16 cellular contexts compared by ENCODE assay signal in genomic region chr15:43808435-43808950, GRCh38. TPM values are rescaled to one million over a fixed set of nuclear protein-coding genes. Genes with fewer than 3 reads are reported as not detected.
DNase-seq lines count a peak whose midpoint lies in the region; ATAC-seq and TF ChIP-seq lines count a peak whose summit lies in the region.
"Had no signal": no experiment of that assay in that cellular context is flagged by ENCODE, and none has a peak within 500 bp of the region (broad histone marks: within the 10 kb centered on the region; RNA-seq: fewer than 3 reads in every experiment).

No MANE protein-coding gene starts in this region.

- peaks cover 59 to 84% of the 10 kb centered on the region in 2 donors for H3K36me3 Mint-ChIP-seq in CD14-positive monocyte
- peaks cover 25% of the 10 kb centered on the region for H3K36me3 Mint-ChIP-seq in memory B cell

- peak overlapping the region; percentile 7; the same call in 1 of the 2 replicates for H3K27ac ChIP-seq in MM.1S (ENCODE audit: low read length)
- H3K27ac ChIP-seq: PC-9 had no signal

- H4K20me1 ChIP-seq in MM.1S (ENCODE audit: insufficient read depth, low read length): no peaks in the 10 kb centered on the region

- H3K27ac Mint-ChIP-seq in CD14-positive monocyte: peak overlapping the region in 5 of 7 donors; percentile 8 to 83 (median 44)
- H3K27ac Mint-ChIP-seq in memory B cell: peak overlapping the region; percentile 95
- H3K27ac Mint-ChIP-seq: HFFc6 had no signal

- H3K27me3 Mint-ChIP-seq in CD14-positive monocyte (ENCODE audit: low read depth in 3 of 3) (peaks cover 0 to 2% (median 0%) of the 10 kb centered on the region in 3 donors), memory B cell (no peaks in the 10 kb centered on the region)
- H3K27me3 Mint-ChIP-seq: CD8-positive, alpha-beta memory T cell had no signal

- no peak overlapping the region for H3K4me2 ChIP-seq in MM.1S (ENCODE audit: low read depth, low read length)
- H3K4me2 ChIP-seq: PC-9 had no signal

- no peaks in the 10 kb centered on the region for H3K36me3 ChIP-seq in MM.1S (replicated peaks; ENCODE audit: insufficient read depth, low read length)

- no peaks in the 10 kb centered on the region for H3K9me2 ChIP-seq in MM.1S (replicated peaks; ENCODE audit: insufficient read depth, low read length)

- H3K9ac ChIP-seq in MM.1S (ENCODE audit: low read length): no peak overlapping the region

- H3K4me3 Mint-ChIP-seq in CD14-positive monocyte: no peak overlapping the region
- no peak overlapping the region for H3K4me3 Mint-ChIP-seq in memory B cell
- H3K4me3 Mint-ChIP-seq: CD8-positive, alpha-beta memory T cell; HFFc6 had no signal

- no peaks in the 10 kb centered on the region for H3K79me2 ChIP-seq in MM.1S (ENCODE audit: low read length)

- H2AFZ ChIP-seq in MM.1S (ENCODE audit: low read length): no peak overlapping the region
- H2AFZ ChIP-seq: PC-9 had no signal

- H3K4me1 Mint-ChIP-seq in CD14-positive monocyte: peaks cover 14% of the 10 kb centered on the region
- peaks cover 11% of the 10 kb centered on the region for H3K4me1 Mint-ChIP-seq in memory B cell

- H3K9me3 ChIP-seq in MM.1S (replicated peaks; ENCODE audit: insufficient read depth, low read length): no peaks in the 10 kb centered on the region

- TF ChIP-seq CTCF in CD14-positive monocyte (IDR thresholded peaks at IDR 0.05): no peak
- no peak for TF ChIP-seq CTCF in MM.1S (IDR thresholded peaks at IDR 0.05; ENCODE audit: low read length)

- no peak for ATAC-seq in memory B cell (ENCODE audit: low read depth)

- H3K27me3 ChIP-seq in MM.1S (replicated peaks; ENCODE audit: insufficient read depth, low read length): no peaks in the 10 kb centered on the region

- H3K9me3 Mint-ChIP-seq in CD14-positive monocyte (peaks cover 0 to 1% (median 0%) of the 10 kb centered on the region in 7 donors), memory B cell (no peaks in the 10 kb centered on the region)
- H3K9me3 Mint-ChIP-seq: CD8-positive, alpha-beta memory T cell; HFFc6 had no signal

- no peak overlapping the region for H3K4me3 ChIP-seq in MM.1S (ENCODE audit: low read length)
- H3K4me3 ChIP-seq: PC-9 had no signal

- H3F3A ChIP-seq in MM.1S (ENCODE audit: insufficient read depth, low read length): 0 out of 2 replicates have a peak, but pooled peaks cover 5% of the 10 kb centered on the region

- DNase-seq in CD14-positive monocyte (ENCODE audit: low spot score) (no peak), MM.1S (no peak), memory B cell (ENCODE audit: low spot score in 2 of 2) (no peak), SHP77 treated with DMSO at 0.1 percent for 48 hours (lab: John Stamatoyannopoulos, UW) (no peak), CD1c-positive myeloid dendritic cell (ENCODE audit: extremely low spot score) (no peak)
- DNase-seq in NK-92 treated with Interleukin-12 subunit alpha and Interleukin-12 subunit beta, amount 100 ng/mL, for 24 hours (lab: John Stamatoyannopoulos, UW): no peak
- DNase-seq: ACHN; CD8-positive, alpha-beta memory T cell; DND-41; GF-D8; HFFc6; NCI-H146; NCI-H2227 treated with DMSO at 0.1 percent for 48 hours; NCI-H526 treated with DMSO at 0.1 percent for 48 hours; PC-9; T-helper 1 cell had no signal

- intact Hi-C loops in CD14-positive monocyte (cut with micrococcal nuclease): no loop called here

- H3K4me1 ChIP-seq in MM.1S (ENCODE audit: low read length): no peaks in the 10 kb centered on the region

RNA-seq across cellular contexts. Expression of gene HYPK, which starts 8.1 kb away (rescaled TPM):
- polyA plus RNA-seq in CD14-positive monocyte: 1 to 10 TPM; 4.4 to 5.3 TPM

RNA-seq across cellular contexts. Expression of gene SERINC4, which starts 8.5 kb away (rescaled TPM):
- polyA plus RNA-seq in CD14-positive monocyte: under 1 TPM; 0.56 to 0.70 TPM

RNA-seq across cellular contexts. Expression of gene MFAP1, which starts 16.0 kb away (rescaled TPM):
- 1 to 10 TPM; 3.7 TPM for polyA plus RNA-seq in CD14-positive monocyte

RNA-seq across cellular contexts. Expression of gene SERF2, which starts 16.4 kb away (rescaled TPM):
- 1,000 to 10,000 TPM; 2,483 to 3,135 TPM for polyA plus RNA-seq in CD14-positive monocyte

RNA-seq across cellular contexts. Expression of gene WDR76, which starts 18.3 kb away (rescaled TPM):
- under 1 TPM; 0.40 to 0.91 TPM for polyA plus RNA-seq in CD14-positive monocyte
